Comparison of ENCODE assay signal across 27 cellular contexts in the genomic region with DNA sequence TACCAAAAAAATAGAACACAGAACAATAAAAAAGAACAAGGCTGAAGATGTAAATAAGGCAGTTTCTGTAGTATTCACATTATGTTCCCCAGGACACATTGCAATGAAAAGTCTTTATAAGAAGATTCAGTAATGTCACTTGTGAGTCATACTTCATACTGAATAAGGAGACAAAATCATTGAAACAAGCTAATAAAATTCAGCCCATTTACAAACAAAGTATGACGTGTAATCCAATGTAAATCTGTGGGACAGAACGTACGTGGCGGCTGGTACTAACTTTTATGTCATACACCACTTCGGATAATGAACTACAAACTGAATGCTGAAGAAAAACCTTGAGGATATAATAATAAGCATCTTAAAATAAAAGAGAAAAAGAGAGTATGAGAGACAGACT.
"Had no signal": no experiment of that assay in that cellular context is flagged by ENCODE, and none has a peak within 500 bp of the region (broad histone marks: within the 10 kb centered on the region; RNA-seq: fewer than 3 reads in every experiment).

No MANE protein-coding gene starts in this region.

- H3K9me3 ChIP-seq: left ventricle myocardium inferior, neutrophil, psoas muscle, right atrium auricular region, stomach, testis, thyroid gland, transverse colon, upper lobe of left lung, vagina had no signal

- ATAC-seq: natural killer cell; psoas muscle; sciatic nerve; stimulated activated naive B cell treated with anti-CD40 and anti-IgM and Interleukin-4, amounts not matched to agents 10 μg/mL and 1 μg/mL and 100 μg/mL, for 72 hours; stimulated activated naive CD8-positive, alpha-beta T cell treated with anti-CD3 and anti-CD28 coated beads, Interleukin-15, Interleukin-2, amounts not matched to agents 100 U/mL and 50 U/mL, for 24 hours had no signal

- H3K4me2 ChIP-seq: neural progenitor cell had no signal

- H3K27ac ChIP-seq: left ventricle myocardium inferior, neural progenitor cell, neutrophil, parathyroid adenoma, psoas muscle, right atrium auricular region, skin epidermis, stomach, testis, thyroid gland, transverse colon, upper lobe of left lung, vagina had no signal

- H3K9ac ChIP-seq: neural progenitor cell, parathyroid adenoma had no signal

- DNase-seq: islet precursor cell; left ventricle myocardium inferior; mesendoderm; naive B cell; natural killer cell; nephron progenitor cell; occipital lobe; psoas muscle; stimulated activated CD4-positive, alpha-beta T cell treated with anti-CD3 and anti-CD28 coated beads, Interleukin-12 subunit alpha, Interleukin-12 subunit beta, amount 100 ng/mL, for 4 hours; stimulated activated CD4-positive, alpha-beta T cell treated with anti-CD3 and anti-CD28 coated beads, Interleukin-15, amount 100 ng/mL, for 24 hours; stimulated activated CD4-positive, alpha-beta T cell treated with anti-CD3 and anti-CD28 coated beads, Interleukin-2, amount 100 ng/mL, for 24 hours; stimulated activated CD4-positive, alpha-beta T cell treated with anti-CD3 and anti-CD28 coated beads, Interleukin-4, amount 100 ng/mL, for 1 hour; stimulated activated naive B cell treated with anti-CD40 and anti-IgM and Interleukin-4, amounts not matched to agents 10 μg/mL and 1 μg/mL and 100 μg/mL, for 72 hours; stimulated activated naive CD8-positive, alpha-beta T cell treated with anti-CD3 and anti-CD28 coated beads, Interleukin-15, Interleukin-2, amounts not matched to agents 100 U/mL and 50 U/mL, for 24 hours; stomach; testis; thyroid gland; transverse colon; upper lobe of left lung had no signal

- H2AFZ ChIP-seq: neural progenitor cell, parathyroid adenoma had no signal

- H3K36me3 ChIP-seq: left ventricle myocardium inferior, neural progenitor cell, neutrophil, right atrium auricular region, stomach, thyroid gland, transverse colon, upper lobe of left lung, vagina had no signal

- H3K79me2 ChIP-seq: parathyroid adenoma had no signal

- H3K4me1 ChIP-seq: left ventricle myocardium inferior, neural progenitor cell, parathyroid adenoma, psoas muscle, right atrium auricular region, stomach, testis, thyroid gland, transverse colon, upper lobe of left lung, vagina had no signal

- H3K27me3 ChIP-seq: neural progenitor cell, neutrophil, right atrium auricular region, stomach, testis, thyroid gland, transverse colon, upper lobe of left lung, vagina had no signal

- H3K4me3 ChIP-seq: left ventricle myocardium inferior, lung, neural progenitor cell, psoas muscle, right atrium auricular region, skin epidermis, stomach, testis, thyroid gland, transverse colon, upper lobe of left lung, vagina had no signal
